ENCODE assay signal across 8 cellular contexts in genomic region chr3:197750396-197750831, GRCh38. TPM values are rescaled to one million over a fixed set of nuclear protein-coding genes. Genes with fewer than 3 reads are reported as not detected.
DNase-seq lines count a peak whose midpoint lies in the region; ATAC-seq and TF ChIP-seq lines count a peak whose summit lies in the region.

No MANE protein-coding gene starts in this region.

- peak overlapping the region; percentile 80 for H3K27ac ChIP-seq in RWPE2 (ENCODE audit: poor library complexity, severe bottlenecking)
- peak overlapping the region; percentile 84 to 98 (median 98) for H3K27ac ChIP-seq in gastroesophageal sphincter
- peak overlapping the region; percentile 94 to 97 for H3K27ac ChIP-seq in thoracic aorta

- peak overlapping the region; percentile 94 to 97 for H3K4me3 Mint-ChIP-seq in CD14-positive monocyte
- peak overlapping the region; percentile 93 for H3K4me3 Mint-ChIP-seq in activated naive CD4-positive, alpha-beta T cell treated with anti-CD3 and anti-CD28 coated beads for 36 hours

- no peaks in the 10 kb centered on the region for H3K9me3 ChIP-seq in RWPE2 (ENCODE audit: severe bottlenecking)
- H3K9me3 ChIP-seq in gastroesophageal sphincter: no peaks in the 10 kb centered on the region
- no peaks in the 10 kb centered on the region for H3K9me3 ChIP-seq in neuron (ENCODE audit: low read length)
- no peaks in the 10 kb centered on the region for H3K9me3 ChIP-seq in thoracic aorta

- CTCF ChIA-PET in activated naive CD4-positive, alpha-beta T cell treated with anti-CD3 and anti-CD28 coated beads for 36 hours (lab: Charles Lee): interaction anchor here (0.8 to 1.3 kb wide), 4 partner anchors 33 to 59 kb away, joined by 3 to 4 read pairs (median 4); partner anchors contain the start of gene LRCH3

- ATAC-seq in GM19395 (IDR thresholded peaks at IDR 0.05; ENCODE audit: unreplicated experiment) (peak; percentile 52), HG03565 (IDR thresholded peaks at IDR 0.05; ENCODE audit: unreplicated experiment) (peak; percentile 32), RWPE2 (ENCODE audit: low read depth) (peak; percentile 61), gastroesophageal sphincter (peak; percentile 46), thoracic aorta (ENCODE audit: insufficient number of reproducible peaks, low FRiP score, low read depth) (no peak)

- TF ChIP-seq CTCF in CD14-positive monocyte (IDR thresholded peaks at IDR 0.05) (no peak), RWPE2 (IDR thresholded peaks at IDR 0.05; ENCODE audit: poor library complexity, severe bottlenecking) (no peak), gastroesophageal sphincter (IDR thresholded peaks at IDR 0.05) (peak in 2 of 4 experiments; percentile 10 to 32), thoracic aorta (IDR thresholded peaks at IDR 0.05) (no peak)

- H3K27ac Mint-ChIP-seq in CD14-positive monocyte: peak overlapping the region; percentile 87 to 95 (median 93)
- H3K27ac Mint-ChIP-seq in activated naive CD4-positive, alpha-beta T cell treated with anti-CD3 and anti-CD28 coated beads for 36 hours: peak overlapping the region; percentile 83

- peak overlapping the region; percentile 54 for H3K4me3 ChIP-seq in RWPE2 (ENCODE audit: severe bottlenecking)
- peak overlapping the region; percentile 67 to 88 for H3K4me3 ChIP-seq in gastroesophageal sphincter
- peak overlapping the region; percentile 80 for H3K4me3 ChIP-seq in neuron (ENCODE audit: low read length)
- peak overlapping the region; percentile 93 for H3K4me3 ChIP-seq in thoracic aorta

- H3K4me1 ChIP-seq in RWPE2 (ENCODE audit: insufficient read depth, poor library complexity, severe bottlenecking) (peaks cover 13% of the 10 kb centered on the region), gastroesophageal sphincter (peaks cover 2 to 46% (median 12%) of the 10 kb centered on the region in 3 donors), neuron (ENCODE audit: insufficient read depth, low read length) (peaks cover 20% of the 10 kb centered on the region), thoracic aorta (ENCODE audit: control insufficient read depth in 1 of 2, low read depth in 2 of 2) (peaks cover 10 to 33% of the 10 kb centered on the region in 2 donors)

- TF ChIP-seq POLR2A in gastroesophageal sphincter (IDR thresholded peaks at IDR 0.05): peak; percentile 41 to 45

- intact Hi-C loops in CD14-positive monocyte (cut with micrococcal nuclease): loop anchor here in 1 of 2 donors (2.0 kb wide), 2 partner anchors 14 to 44 kb away; partner anchors contain the start of gene RUBCN
- intact Hi-C loops in activated naive CD4-positive, alpha-beta T cell treated with anti-CD3 and anti-CD28 coated beads for 36 hours (cut with micrococcal nuclease): no loop called here

- 0 to 5% methylated on average over 2 to 4 of the region's 43 CpGs for WGBS in gastroesophageal sphincter (ENCODE audit: low coverage in 1 of 2), 2 donors

- peaks cover 2 to 5% of the 10 kb centered on the region in 2 donors for H3K36me3 Mint-ChIP-seq in CD14-positive monocyte
- no peaks in the 10 kb centered on the region for H3K36me3 Mint-ChIP-seq in activated naive CD4-positive, alpha-beta T cell treated with anti-CD3 and anti-CD28 coated beads for 36 hours (ENCODE audit: low read depth)

- H3K36me3 ChIP-seq in RWPE2 (ENCODE audit: low read depth) (no peaks in the 10 kb centered on the region), gastroesophageal sphincter (no peaks in the 10 kb centered on the region), neuron (ENCODE audit: insufficient read depth, low read length) (no peaks in the 10 kb centered on the region), thoracic aorta (no peaks in the 10 kb centered on the region)

- peaks cover 5 to 12% (median 5%) of the 10 kb centered on the region in 3 donors for H3K27me3 Mint-ChIP-seq in CD14-positive monocyte (ENCODE audit: low read depth in 3 of 3)
- no peaks in the 10 kb centered on the region for H3K27me3 Mint-ChIP-seq in activated naive CD4-positive, alpha-beta T cell treated with anti-CD3 and anti-CD28 coated beads for 36 hours (ENCODE audit: low read depth)

- DNase-seq in CD14-positive monocyte (ENCODE audit: low spot score) (peak; percentile 66), RWPE2 (ENCODE audit: low spot score) (peak; percentile 67), thoracic aorta (ENCODE audit: low spot score) (peak; percentile 12)
- peak; percentile 67 for DNase-seq in activated naive CD4-positive, alpha-beta T cell treated with anti-CD3 and anti-CD28 coated beads for 36 hours

- H2AFZ ChIP-seq in neuron (ENCODE audit: low read depth, low read length): peak overlapping the region; percentile 82

- no peak for TF ChIP-seq EP300 in gastroesophageal sphincter (IDR thresholded peaks at IDR 0.05)

- peaks cover 0 to 3% (median 0%) of the 10 kb centered on the region in 7 donors for H3K9me3 Mint-ChIP-seq in CD14-positive monocyte
- H3K9me3 Mint-ChIP-seq in activated naive CD4-positive, alpha-beta T cell treated with anti-CD3 and anti-CD28 coated beads for 36 hours: no peaks in the 10 kb centered on the region

- H3K4me1 Mint-ChIP-seq in CD14-positive monocyte: peaks cover 52% of the 10 kb centered on the region
- peaks cover 33% of the 10 kb centered on the region for H3K4me1 Mint-ChIP-seq in activated naive CD4-positive, alpha-beta T cell treated with anti-CD3 and anti-CD28 coated beads for 36 hours (ENCODE audit: low read depth)

- H3K27me3 ChIP-seq in RWPE2 (ENCODE audit: insufficient read depth, poor library complexity, severe bottlenecking): no peaks in the 10 kb centered on the region
- H3K27me3 ChIP-seq in gastroesophageal sphincter: no peaks in the 10 kb centered on the region
- H3K27me3 ChIP-seq in neuron (ENCODE audit: insufficient read depth, low read length): no peaks in the 10 kb centered on the region
- no peaks in the 10 kb centered on the region for H3K27me3 ChIP-seq in thoracic aorta (replicated peaks; ENCODE audit: insufficient read depth)

RNA-seq across cellular contexts. Expression of gene FYTTD1, which starts 0.7 kb away (rescaled TPM):
- 10 to 100 TPM; 59.4 to 73.2 TPM for polyA plus RNA-seq in CD14-positive monocyte
- total RNA-seq in activated naive CD4-positive, alpha-beta T cell treated with anti-CD3 and anti-CD28 coated beads for 36 hours: 10 to 100 TPM; 25.1 to 27.6 TPM
- total RNA-seq in gastroesophageal sphincter (10 to 100 TPM; 69.1 to 88.1 (median 87.0) TPM), thoracic aorta (10 to 100 TPM; 20.4 to 47.3 TPM)

RNA-seq across cellular contexts. Expression of gene RUBCN, which starts 13.7 kb away (rescaled TPM):
- polyA plus RNA-seq in CD14-positive monocyte: 10 to 100 TPM in 1 of 2 donors, 1 to 10 TPM in 1; 8.6 to 13.5 TPM
- 10 to 100 TPM; 20.8 to 22.0 TPM for total RNA-seq in activated naive CD4-positive, alpha-beta T cell treated with anti-CD3 and anti-CD28 coated beads for 36 hours
- total RNA-seq in gastroesophageal sphincter (10 to 100 TPM; 47.8 to 99.6 (median 60.1) TPM), thoracic aorta (10 to 100 TPM; 52.1 to 67.3 TPM)

RNA-seq across cellular contexts. Expression of gene LRCH3, which starts 40.6 kb away (rescaled TPM):
- 1 to 10 TPM; 4.1 to 7.4 TPM for polyA plus RNA-seq in CD14-positive monocyte
- 10 to 100 TPM; 30.8 to 36.0 TPM for total RNA-seq in activated naive CD4-positive, alpha-beta T cell treated with anti-CD3 and anti-CD28 coated beads for 36 hours
- total RNA-seq in gastroesophageal sphincter: 100 to 1,000 TPM in 1 of 4 donors, 10 to 100 TPM in 3; 39.0 to 158 (median 69.6) TPM
- total RNA-seq in thoracic aorta: 10 to 100 TPM; 66.7 to 87.6 TPM

Comparison
In these comparisons a context has a peak if more than half of its experiments do, and no peak if none do; other contexts are left out.
1. DNase-seq: peak in every context shown above with its lines; median percentile 67 in RWPE2; 67 in activated naive CD4-positive, alpha-beta T cell treated with anti-CD3 and anti-CD28 coated beads for 36 hours; 66 in CD14-positive monocyte; 12 in thoracic aorta.